ENCODE assay signal across 9 cellular contexts in genomic region chr21:15058718-15059316, GRCh38. TPM values are rescaled to one million over a fixed set of nuclear protein-coding genes. Genes with fewer than 3 reads are reported as not detected.
DNase-seq lines count a peak whose midpoint lies in the region; ATAC-seq and TF ChIP-seq lines count a peak whose summit lies in the region.
"Had no signal": no experiment of that assay in that cellular context is flagged by ENCODE, and none has a peak within 500 bp of the region (broad histone marks: within the 10 kb centered on the region; RNA-seq: fewer than 3 reads in every experiment).

No MANE protein-coding gene starts in this region.

- peak in 1 of 4 donors; percentile 19 for ATAC-seq in heart left ventricle
- ATAC-seq in RWPE2 (ENCODE audit: low read depth): peak; percentile 39; the same call in 2 of the 3 replicates
- ATAC-seq in GM19463 (IDR thresholded peaks at IDR 0.05; ENCODE audit: unreplicated experiment): no peak
- no peak for ATAC-seq in HG03139 (IDR thresholded peaks at IDR 0.05; ENCODE audit: unreplicated experiment)

- peaks cover 74% of the 10 kb centered on the region for H3K4me1 Mint-ChIP-seq in type B pancreatic cell (ENCODE audit: unreplicated experiment)

- intact Hi-C loops in heart left ventricle (cut with DNase I): loop anchor here in 1 of 10 donors (5.0 kb wide), 1 partner anchor 57 kb away; no protein-coding TSS in a partner anchor
- intact Hi-C loops in cardiac septum (cut with DNase I): no loop called here

- no peaks in the 10 kb centered on the region for H3K27me3 ChIP-seq in heart left ventricle
- H3K27me3 ChIP-seq in RWPE2 (ENCODE audit: insufficient read depth, poor library complexity, severe bottlenecking): no peaks in the 10 kb centered on the region

- WGBS in heart left ventricle, 4 donors: 31 to 63% (median 45%) methylated on average over 2 of the region's 2 CpGs

- no peaks in the 10 kb centered on the region for H3K9me3 Mint-ChIP-seq in type B pancreatic cell

- peak overlapping the region; percentile 58 for H3K4me3 Mint-ChIP-seq in type B pancreatic cell

- TF ChIP-seq CTCF in heart left ventricle (IDR thresholded peaks at IDR 0.05) (no peak), RWPE2 (IDR thresholded peaks at IDR 0.05; ENCODE audit: poor library complexity, severe bottlenecking) (no peak), type B pancreatic cell (conservative IDR thresholded peaks at IDR 0.05) (no peak)

- peak overlapping the region; percentile 0 for H3K27ac Mint-ChIP-seq in type B pancreatic cell

- TF ChIP-seq POLR2A in heart left ventricle (IDR thresholded peaks at IDR 0.05): no peak

- H3K27me3 Mint-ChIP-seq in type B pancreatic cell: no peaks in the 10 kb centered on the region

- peaks cover 11% of the 10 kb centered on the region for H3K36me3 Mint-ChIP-seq in type B pancreatic cell

- no peaks in the 10 kb centered on the region for H3K9me3 ChIP-seq in heart left ventricle
- H3K9me3 ChIP-seq in RWPE2 (ENCODE audit: severe bottlenecking): no peaks in the 10 kb centered on the region

- H3K36me3 ChIP-seq in heart left ventricle (no peaks in the 10 kb centered on the region), RWPE2 (ENCODE audit: low read depth) (no peaks in the 10 kb centered on the region)

- DNase-seq in heart left ventricle (no peak), cardiac septum (ENCODE audit: low spot score) (no peak), RWPE2 (ENCODE audit: low spot score) (no peak), hepatic stellate cell (ENCODE audit: low spot score) (peak; percentile 60), type B pancreatic cell (ENCODE audit: extremely low spot score, unreplicated experiment) (no peak), mucosa of gallbladder (ENCODE audit: low spot score) (no peak)
- DNase-seq: islet precursor cell had no signal

- H3K4me1 ChIP-seq in heart left ventricle (peaks cover 3 to 98% (median 81%) of the 10 kb centered on the region in 12 donors), RWPE2 (ENCODE audit: insufficient read depth, poor library complexity, severe bottlenecking) (peaks cover 67% of the 10 kb centered on the region)

- H3K4me3 ChIP-seq in heart left ventricle: peak overlapping the region in 3 of 12 donors; percentile 8 to 25 (median 14)
- H3K4me3 ChIP-seq in RWPE2 (ENCODE audit: severe bottlenecking): no peak overlapping the region

- H3K27ac ChIP-seq in heart left ventricle (peak overlapping the region in 7 of 12 donors; percentile 1 to 76 (median 9)), RWPE2 (ENCODE audit: poor library complexity, severe bottlenecking) (no peak overlapping the region)

RNA-seq across cellular contexts. Expression of gene NRIP1, which starts 6.0 kb away (rescaled TPM):
- total RNA-seq in heart left ventricle: 10 to 100 TPM; 11.0 to 32.0 (median 17.8) TPM
- polyA plus RNA-seq in heart left ventricle: 1 to 10 TPM; 2.9 to 8.8 TPM
- total RNA-seq in cardiac septum: 16.7 TPM
- total RNA-seq in type B pancreatic cell (ENCODE audit: low replicate concordance): 52.5 and 88.6 TPM in 2 replicates
- 34.4 TPM for total RNA-seq in mucosa of gallbladder
